In genomic region chrX:140712413-140713173, GRCh38 we compare ENCODE assay signal across 8 cellular contexts. TPM values are rescaled to one million over a fixed set of nuclear protein-coding genes. Genes with fewer than 3 reads are reported as not detected.
DNase-seq lines count a peak whose midpoint lies in the region; ATAC-seq and TF ChIP-seq lines count a peak whose summit lies in the region.

No MANE protein-coding gene starts in this region.

- H3K9me3 ChIP-seq in CD4-positive, alpha-beta T cell (ENCODE audit: control insufficient read depth, low read length), result no peaks in the 10 kb centered on the region
- H3K9me3 ChIP-seq in neural progenitor cell (ENCODE audit: low read depth), result no peaks in the 10 kb centered on the region

- POLR2A ChIA-PET in CD4-positive, alpha-beta T cell (lab: Charles Lee), result no interaction called here
- POLR2A ChIA-PET in activated CD4-positive, alpha-beta memory T cell treated with anti-CD3 and anti-CD28 coated beads for 36 hours (lab: Charles Lee), result interaction anchor here (0.6 kb wide), 1 partner anchor 178 kb away, joined by 3 read pairs; no protein-coding TSS in a partner anchor

- CTCF ChIA-PET in CD4-positive, alpha-beta T cell (lab: Charles Lee), result interaction anchor here (0.6 kb wide), 1 partner anchor 30 kb away, joined by 3 read pairs; no protein-coding TSS in a partner anchor
- CTCF ChIA-PET in activated CD4-positive, alpha-beta memory T cell treated with anti-CD3 and anti-CD28 coated beads for 36 hours (lab: Charles Lee), result no interaction called here

- ATAC-seq in CD4-positive, alpha-beta T cell (ENCODE audit: poor library complexity), result peak; percentile 78
- ATAC-seq in HG02870 (IDR thresholded peaks at IDR 0.05; ENCODE audit: unreplicated experiment) (peak; percentile 58), HG02642 (IDR thresholded peaks at IDR 0.05; ENCODE audit: poor library complexity, unreplicated experiment) (no peak)

- H3K27me3 Mint-ChIP-seq in CD4-positive, alpha-beta T cell, result no peaks in the 10 kb centered on the region
- peaks cover 1% of the 10 kb centered on the region for H3K27me3 Mint-ChIP-seq in activated CD4-positive, alpha-beta memory T cell treated with anti-CD3 and anti-CD28 coated beads for 36 hours
- no peaks in the 10 kb centered on the region for H3K27me3 Mint-ChIP-seq in neural progenitor cell (ENCODE audit: insufficient read depth, low read depth)

- TF ChIP-seq CTCF in CD4-positive, alpha-beta T cell (IDR thresholded peaks at IDR 0.05), result no peak
- no peak for TF ChIP-seq CTCF in fibroblast of pulmonary artery (IDR thresholded peaks at IDR 0.05; ENCODE audit: low read length, missing control alignments)
- no peak for TF ChIP-seq CTCF in neural progenitor cell (IDR thresholded peaks at IDR 0.05)

- no peaks in the 10 kb centered on the region for H3F3A ChIP-seq in neural progenitor cell (ENCODE audit: low read depth)

- H2AFZ ChIP-seq in neural progenitor cell (replicated peaks), result no peak overlapping the region

- H3K4me3 ChIP-seq in fibroblast of pulmonary artery (replicated peaks; ENCODE audit: low read depth, low read length) (peak overlapping the region; percentile 17), neural progenitor cell (peak overlapping the region; percentile 27)

- H3K79me2 ChIP-seq in neural progenitor cell (ENCODE audit: low read depth), result no peaks in the 10 kb centered on the region

- H4K20me1 ChIP-seq in neural progenitor cell (ENCODE audit: low read depth), result no peaks in the 10 kb centered on the region

- no peaks in the 10 kb centered on the region for H3K27me3 ChIP-seq in CD4-positive, alpha-beta T cell (ENCODE audit: control insufficient read depth, insufficient read depth, low read length)
- no peaks in the 10 kb centered on the region for H3K27me3 ChIP-seq in neural progenitor cell

- H3K36me3 ChIP-seq in neural progenitor cell, result no peaks in the 10 kb centered on the region

- H3K9ac ChIP-seq in neural progenitor cell, result no peak overlapping the region

- H3K4me1 Mint-ChIP-seq in CD4-positive, alpha-beta T cell (ENCODE audit: low read depth), result peaks cover 7% of the 10 kb centered on the region
- H3K4me1 Mint-ChIP-seq in activated CD4-positive, alpha-beta memory T cell treated with anti-CD3 and anti-CD28 coated beads for 36 hours (ENCODE audit: low read depth), result no peaks in the 10 kb centered on the region
- peaks cover 22% of the 10 kb centered on the region for H3K4me1 Mint-ChIP-seq in neural progenitor cell

- peak overlapping the region; percentile 64 for H3K4me2 ChIP-seq in neural progenitor cell

- H3K36me3 Mint-ChIP-seq in CD4-positive, alpha-beta T cell (ENCODE audit: low read depth), result no peaks in the 10 kb centered on the region
- H3K36me3 Mint-ChIP-seq in activated CD4-positive, alpha-beta memory T cell treated with anti-CD3 and anti-CD28 coated beads for 36 hours, result no peaks in the 10 kb centered on the region
- H3K36me3 Mint-ChIP-seq in neural progenitor cell, result peaks cover 2% of the 10 kb centered on the region

- H3K27ac ChIP-seq in CD4-positive, alpha-beta T cell (ENCODE audit: low read depth, low read length), result no peak overlapping the region
- H3K27ac ChIP-seq in neural progenitor cell, result no peak overlapping the region

- H3K9me3 Mint-ChIP-seq in CD4-positive, alpha-beta T cell, result no peaks in the 10 kb centered on the region
- no peaks in the 10 kb centered on the region for H3K9me3 Mint-ChIP-seq in activated CD4-positive, alpha-beta memory T cell treated with anti-CD3 and anti-CD28 coated beads for 36 hours
- no peaks in the 10 kb centered on the region for H3K9me3 Mint-ChIP-seq in neural progenitor cell

- no peaks in the 10 kb centered on the region for H3K4me1 ChIP-seq in neural progenitor cell

- peak in 7 of 10 experiments; percentile 1 to 46 (median 21) for DNase-seq in CD4-positive, alpha-beta T cell
- DNase-seq in activated CD4-positive, alpha-beta memory T cell treated with anti-CD3 and anti-CD28 coated beads for 36 hours, result peak; percentile 43
- peak; percentile 75 for DNase-seq in fibroblast of pulmonary artery (ENCODE audit: low read depth)
- DNase-seq in neural progenitor cell (ENCODE audit: low spot score), result peak; percentile 76
- DNase-seq in NCI-H2227 treated with DMSO at 0.1 percent for 48 hours (lab: John Stamatoyannopoulos, UW), result no peak
- no peak for DNase-seq in NCI-H2107 treated with DMSO at 0.1 percent for 48 hours (lab: John Stamatoyannopoulos, UW; ENCODE audit: unreplicated experiment)

- H3K4me3 Mint-ChIP-seq in CD4-positive, alpha-beta T cell, result peak overlapping the region; percentile 73
- no peak overlapping the region for H3K4me3 Mint-ChIP-seq in activated CD4-positive, alpha-beta memory T cell treated with anti-CD3 and anti-CD28 coated beads for 36 hours
- H3K4me3 Mint-ChIP-seq in neural progenitor cell, result peak overlapping the region; percentile 83

- H3K27ac Mint-ChIP-seq in CD4-positive, alpha-beta T cell, result no peak overlapping the region
- H3K27ac Mint-ChIP-seq in activated CD4-positive, alpha-beta memory T cell treated with anti-CD3 and anti-CD28 coated beads for 36 hours, result no peak overlapping the region
- no peak overlapping the region for H3K27ac Mint-ChIP-seq in neural progenitor cell

- intact Hi-C loops in CD4-positive, alpha-beta T cell (cut with DNase I, micrococcal nuclease), result no loop called here
- intact Hi-C loops in activated CD4-positive, alpha-beta memory T cell treated with anti-CD3 and anti-CD28 coated beads for 36 hours (cut with micrococcal nuclease), result no loop called here

RNA-seq across cellular contexts. Expression of gene LINC00632, which starts 3.0 kb away (rescaled TPM):
- total RNA-seq in CD4-positive, alpha-beta T cell, result 10 to 100 TPM in 1 of 2 experiments, 1 to 10 TPM in 1; 9.4 to 10.8 TPM
- total RNA-seq in activated CD4-positive, alpha-beta memory T cell treated with anti-CD3 and anti-CD28 coated beads for 36 hours, result 1 to 10 TPM; 1.6 to 1.8 TPM
- total RNA-seq in neural progenitor cell (ENCODE audit: low replicate concordance), result 12.0 and 13.7 TPM in 2 replicates

Comparison
In these comparisons a context has a peak if more than half of its experiments do, and no peak if none do; other contexts are left out.
1. DNase-seq: peak in CD4-positive, alpha-beta T cell (7 of 10), activated CD4-positive, alpha-beta memory T cell treated with anti-CD3 and anti-CD28 coated beads for 36 hours (single experiment), fibroblast of pulmonary artery (single experiment) and neural progenitor cell (single experiment); none in NCI-H2227 treated with DMSO at 0.1 percent for 48 hours (single experiment) and NCI-H2107 treated with DMSO at 0.1 percent for 48 hours (single experiment).